Comparison of ENCODE assay signal across 31 cellular contexts in the genomic region with DNA sequence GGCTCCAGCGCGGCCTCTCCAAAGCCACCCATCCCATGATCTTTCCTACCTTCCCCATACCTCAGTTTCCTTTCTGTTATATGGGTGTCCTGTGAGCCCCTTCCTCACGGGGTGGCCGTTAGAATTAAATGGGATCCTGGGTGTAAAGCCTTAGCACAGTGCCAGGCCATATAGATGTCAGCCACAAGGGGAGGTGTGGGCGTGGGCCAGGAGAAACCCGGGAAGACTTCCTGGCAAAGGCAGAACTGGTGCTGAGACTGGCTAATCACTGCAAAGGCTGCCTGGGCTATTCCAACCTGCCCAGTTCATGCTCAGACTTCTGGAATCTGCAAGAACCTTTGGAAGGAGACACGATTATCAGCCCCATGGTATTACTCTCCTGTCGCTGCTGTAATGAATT. TPM values are rescaled to one million over a fixed set of nuclear protein-coding genes. Genes with fewer than 3 reads are reported as not detected.
DNase-seq lines count a peak whose midpoint lies in the region; ATAC-seq and TF ChIP-seq lines count a peak whose summit lies in the region.
"Had no signal": no experiment of that assay in that cellular context is flagged by ENCODE, and none has a peak within 500 bp of the region (broad histone marks: within the 10 kb centered on the region; RNA-seq: fewer than 3 reads in every experiment).

No MANE protein-coding gene starts in this region.

- TF ChIP-seq EP300 in SK-N-SH (IDR thresholded peaks at IDR 0.05; ENCODE audit: borderline replicate concordance in 1 of 2, low read depth in 1 of 2, low read length in 1 of 2): no peak

- H3K9ac ChIP-seq in DND-41 (ENCODE audit: low read depth, low read length) (no peak overlapping the region), NT2/D1 (ENCODE audit: insufficient read length, low read depth) (peak overlapping the region; percentile 34), mesenchymal stem cell (ENCODE audit: low read length) (no peak overlapping the region), SK-N-SH (no peak overlapping the region)
- H3K9ac ChIP-seq: KMS-11 had no signal

- no peak overlapping the region for H3K4me3 ChIP-seq in DND-41 (ENCODE audit: low read depth in 1 of 2, low read length in 2 of 2)
- H3K4me3 ChIP-seq in NT2/D1 (ENCODE audit: insufficient read length, low read depth): no peak overlapping the region
- no peak overlapping the region for H3K4me3 ChIP-seq in choroid plexus epithelial cell (ENCODE audit: low read depth, low read length)
- no peak overlapping the region for H3K4me3 ChIP-seq in mesenchymal stem cell (ENCODE audit: insufficient read depth in 1 of 2, low read depth in 1 of 2, low read length in 2 of 2)
- H3K4me3 ChIP-seq in SK-N-SH (ENCODE audit: low read depth in 2 of 2, low read length in 1 of 2): no peak overlapping the region
- H3K4me3 ChIP-seq: esophagus muscularis mucosa, lung, Peyer's patch, upper lobe of left lung had no signal

- peak overlapping the region; percentile 10 for H2AK5ac ChIP-seq in mesenchymal stem cell (ENCODE audit: low read length, severe bottlenecking)

- no peak overlapping the region for H3K4me2 ChIP-seq in DND-41 (ENCODE audit: insufficient read depth, low read length)
- no peak overlapping the region for H3K4me2 ChIP-seq in mesenchymal stem cell (ENCODE audit: low read length, poor library complexity, severe bottlenecking)
- no peak overlapping the region for H3K4me2 ChIP-seq in SK-N-SH
- H3K4me2 ChIP-seq: KMS-11 had no signal

- TF ChIP-seq RAD21 in SK-N-SH (IDR thresholded peaks at IDR 0.05; ENCODE audit: low read length): no peak

- H3K14ac ChIP-seq in mesenchymal stem cell (ENCODE audit: low read length in 2 of 2): no peak overlapping the region

- H3K4me1 ChIP-seq in DND-41 (ENCODE audit: insufficient read depth, low read length) (0 out of 2 replicates have a peak, but pooled peaks cover 8% of the 10 kb centered on the region), NT2/D1 (ENCODE audit: insufficient read depth, insufficient read length) (peaks cover 21% of the 10 kb centered on the region), mesenchymal stem cell (ENCODE audit: control insufficient read depth, insufficient read depth, low read depth, low read length) (peaks cover 8% of the 10 kb centered on the region), SK-N-SH (ENCODE audit: control insufficient read depth in 1 of 2, insufficient read depth in 2 of 2, low read depth in 1 of 2, low read length in 1 of 2) (peaks cover 0 to 11% of the 10 kb centered on the region in 2 experiments; a peak in 1 of 4 replicates)

- peaks cover 3% of the 10 kb centered on the region for H3K9me3 Mint-ChIP-seq in progenitor cell of endocrine pancreas (ENCODE audit: low read depth)

- TF ChIP-seq CTCF in DND-41 (IDR thresholded peaks at IDR 0.05; ENCODE audit: borderline replicate concordance, extremely low read depth, low read length, poor library complexity, severe bottlenecking) (peak; percentile 4), choroid plexus epithelial cell (conservative IDR thresholded peaks at IDR 0.05; ENCODE audit: low read depth, low read length) (peak; percentile 18), progenitor cell of endocrine pancreas (IDR thresholded peaks at IDR 0.05; ENCODE audit: unreplicated experiment) (no peak), SK-N-SH (IDR thresholded peaks at IDR 0.05) (no peak)

- H3K4ac ChIP-seq in mesenchymal stem cell (ENCODE audit: low read depth in 1 of 2, low read length in 2 of 2): no peak overlapping the region

- CTCF ChIA-PET in SK-N-SH (lab: Yijun Ruan, JAX): no interaction called here

- H3K27ac ChIP-seq in DND-41 (ENCODE audit: low read length) (no peak overlapping the region), mesenchymal stem cell (ENCODE audit: low read length, poor library complexity, severe bottlenecking) (no peak overlapping the region), SK-N-SH (ENCODE audit: low read depth in 2 of 2, low read length in 1 of 2) (no peak overlapping the region)
- H3K27ac ChIP-seq: esophagus muscularis mucosa, KMS-11, Peyer's patch, upper lobe of left lung had no signal

- H3K36me3 Mint-ChIP-seq in progenitor cell of endocrine pancreas (ENCODE audit: insufficient read depth): no peaks in the 10 kb centered on the region
- H3K36me3 Mint-ChIP-seq: activated naive CD8-positive, alpha-beta T cell treated with anti-CD3 and anti-CD28 coated beads for 36 hours; natural killer cell treated with Interleukin-12 subunit alpha and Interleukin-12 subunit beta and Interleukin-15 and Interleukin-18, amount 100 ng/mL, for 72 hours; stimulated activated effector memory CD8-positive, alpha-beta T cell treated with anti-CD3 and anti-CD28 coated beads, Interleukin-12 subunit alpha, Interleukin-12 subunit beta, amount 100 ng/mL, for 72 hours had no signal

- H3K23ac ChIP-seq in mesenchymal stem cell (ENCODE audit: low read length in 2 of 2): no peak overlapping the region

- no peaks in the 10 kb centered on the region for H4K20me1 ChIP-seq in DND-41 (ENCODE audit: insufficient read depth, low read length)
- no peaks in the 10 kb centered on the region for H4K20me1 ChIP-seq in SK-N-SH (ENCODE audit: insufficient read depth)

- H4K8ac ChIP-seq in mesenchymal stem cell (ENCODE audit: low read length): no peak overlapping the region

- DNase-seq in DND-41 (no peak), NT2/D1 (ENCODE audit: low read depth, low spot score) (no peak), choroid plexus epithelial cell (ENCODE audit: low read depth) (no peak), mesenchymal stem cell (no peak), progenitor cell of endocrine pancreas (ENCODE audit: low spot score, unreplicated experiment) (no peak), NCI-H446 treated with DMSO at 0.1 percent for 48 hours (lab: John Stamatoyannopoulos, UW) (no peak), SK-N-SH (no peak)
- DNase-seq: activated CD4-positive, alpha-beta T cell treated with anti-CD3 and anti-CD28 coated beads for 4 hours; activated CD8-positive, alpha-beta T cell treated with anti-CD3 and anti-CD28 coated beads, Interleukin-2, amount 10 ng/mL, durations not matched to agents 7 days and 5 days; activated effector memory CD4-positive, alpha-beta T cell treated with Interleukin-2 at 50 U/mL for 16 hours; activated naive CD8-positive, alpha-beta T cell treated with anti-CD3 and anti-CD28 coated beads for 36 hours; activated T-cell treated with anti-CD3 and anti-CD28 coated beads for 4 hours; aorta; C1 segment of cervical spinal cord; foreskin melanocyte; GDM1; HFFc6; kidney glomerular epithelial cell; NCI-H1417 treated with DMSO at 0.1 percent for 48 hours; NCI-H2081; NCI-H226; Peyer's patch; SIG-M5 had no signal

- H3K36me3 ChIP-seq in DND-41 (ENCODE audit: insufficient read depth, low read length) (no peaks in the 10 kb centered on the region), NT2/D1 (ENCODE audit: insufficient read depth, insufficient read length, low read length) (no peaks in the 10 kb centered on the region), mesenchymal stem cell (ENCODE audit: control insufficient read depth in 1 of 2, insufficient read depth in 2 of 2, low read depth in 1 of 2, low read length in 2 of 2) (peaks cover 0 to 5% of the 10 kb centered on the region in 2 experiments), SK-N-SH (replicated peaks in 1 of 2; ENCODE audit: control insufficient read depth in 1 of 2, insufficient read depth in 2 of 2, low read length in 1 of 2) (no peaks in the 10 kb centered on the region)
- H3K36me3 ChIP-seq: esophagus muscularis mucosa, Peyer's patch, upper lobe of left lung had no signal

- POLR2A ChIA-PET in SK-N-SH (lab: Yijun Ruan, JAX): no interaction called here

- WGBS in mesenchymal stem cell: 93% methylated on average over 7 of the region's 8 CpGs
- WGBS in SK-N-SH (ENCODE audit: low lambda C conversion rate): 89% methylated on average over 8 of the region's 8 CpGs

- no peaks in the 10 kb centered on the region for H3F3A ChIP-seq in SK-N-SH (replicated peaks; ENCODE audit: insufficient read depth)

- H2BK5ac ChIP-seq in mesenchymal stem cell (ENCODE audit: low read depth, low read length, poor library complexity, severe bottlenecking): no peak overlapping the region

- H2BK120ac ChIP-seq in mesenchymal stem cell (ENCODE audit: low read depth, low read length): no peak overlapping the region

- no peak overlapping the region for H2BK15ac ChIP-seq in mesenchymal stem cell (ENCODE audit: low read depth, poor library complexity, severe bottlenecking)

- H3K27me3 Mint-ChIP-seq in progenitor cell of endocrine pancreas: peaks cover 5% of the 10 kb centered on the region
- H3K27me3 Mint-ChIP-seq: activated naive CD8-positive, alpha-beta T cell treated with anti-CD3 and anti-CD28 coated beads for 36 hours had no signal

- no peak overlapping the region for H3K18ac ChIP-seq in mesenchymal stem cell (ENCODE audit: low read depth in 1 of 2, low read length in 2 of 2)

- H3K9me3 ChIP-seq in DND-41 (ENCODE audit: insufficient read depth, low read length, severe bottlenecking) (no peaks in the 10 kb centered on the region), NT2/D1 (ENCODE audit: insufficient read depth, low read length) (peaks cover 23% of the 10 kb centered on the region; the same call in 1 of the 2 replicates), mesenchymal stem cell (ENCODE audit: control insufficient read depth, low read length) (peaks cover 32% of the 10 kb centered on the region), SK-N-SH (no peaks in the 10 kb centered on the region)

- no peak overlapping the region for H2BK12ac ChIP-seq in mesenchymal stem cell (ENCODE audit: low read length in 2 of 2)

- H3K79me1 ChIP-seq in mesenchymal stem cell (replicated peaks; ENCODE audit: low read length, poor library complexity, severe bottlenecking): no peaks in the 10 kb centered on the region

- H3K27ac Mint-ChIP-seq in progenitor cell of endocrine pancreas: no peak overlapping the region
- H3K27ac Mint-ChIP-seq: activated CD8-positive, alpha-beta T cell treated with anti-CD3 and anti-CD28 coated beads, Interleukin-2, amount 10 ng/mL, durations not matched to agents 7 days and 5 days; activated naive CD8-positive, alpha-beta T cell treated with anti-CD3 and anti-CD28 coated beads for 36 hours; dendritic cell treated with granulocyte-macrophage colony-stimulating factor and Interleukin-4, amounts not matched to agents 40 ng/mL and 50 ng/mL, for 4 days; HFFc6; natural killer cell treated with Interleukin-12 subunit alpha and Interleukin-12 subunit beta and Interleukin-15 and Interleukin-18, amount 100 ng/mL, for 72 hours; stimulated activated effector memory CD8-positive, alpha-beta T cell treated with anti-CD3 and anti-CD28 coated beads, Interleukin-12 subunit alpha, Interleukin-12 subunit beta, amount 100 ng/mL, for 72 hours had no signal

- H3K4me3 Mint-ChIP-seq in progenitor cell of endocrine pancreas (ENCODE audit: low read depth): no peak overlapping the region
- H3K4me3 Mint-ChIP-seq: activated CD8-positive, alpha-beta T cell treated with anti-CD3 and anti-CD28 coated beads, Interleukin-2, amount 10 ng/mL, durations not matched to agents 7 days and 5 days; activated naive CD8-positive, alpha-beta T cell treated with anti-CD3 and anti-CD28 coated beads for 36 hours; dendritic cell treated with granulocyte-macrophage colony-stimulating factor and Interleukin-4, amounts not matched to agents 40 ng/mL and 50 ng/mL, for 4 days; HFFc6; natural killer cell treated with Interleukin-12 subunit alpha and Interleukin-12 subunit beta and Interleukin-15 and Interleukin-18, amount 100 ng/mL, for 72 hours; stimulated activated effector memory CD8-positive, alpha-beta T cell treated with anti-CD3 and anti-CD28 coated beads, Interleukin-12 subunit alpha, Interleukin-12 subunit beta, amount 100 ng/mL, for 72 hours had no signal

- H2AFZ ChIP-seq in DND-41 (ENCODE audit: low read depth, low read length) (no peak overlapping the region), mesenchymal stem cell (ENCODE audit: low read depth, low read length) (no peak overlapping the region), SK-N-SH (ENCODE audit: low read depth) (no peak overlapping the region)

- ATAC-seq in DND-41 (ENCODE audit: insufficient read depth, low read depth) (no peak), HG02970 (IDR thresholded peaks at IDR 0.05; ENCODE audit: low FRiP score, unreplicated experiment) (no peak)
- ATAC-seq: activated CD8-positive, alpha-beta T cell treated with anti-CD3 and anti-CD28 coated beads, Interleukin-2, amount 10 ng/mL, durations not matched to agents 7 days and 5 days; natural killer cell treated with Interleukin-12 subunit alpha and Interleukin-12 subunit beta and Interleukin-15 and Interleukin-18, amount 100 ng/mL, for 72 hours; stimulated activated effector memory CD8-positive, alpha-beta T cell treated with anti-CD3 and anti-CD28 coated beads, Interleukin-12 subunit alpha, Interleukin-12 subunit beta, amount 100 ng/mL, for 72 hours had no signal

- no peaks in the 10 kb centered on the region for H3K9me2 ChIP-seq in SK-N-SH

- H3K79me2 ChIP-seq in DND-41 (ENCODE audit: insufficient read depth, low read length) (no peaks in the 10 kb centered on the region), SK-N-SH (ENCODE audit: insufficient read depth) (no peaks in the 10 kb centered on the region)

- H3K27me3 ChIP-seq in DND-41 (ENCODE audit: insufficient read depth, low read length, poor library complexity) (no peaks in the 10 kb centered on the region), NT2/D1 (ENCODE audit: insufficient read depth, insufficient read length) (no peaks in the 10 kb centered on the region), mesenchymal stem cell (ENCODE audit: control insufficient read depth in 1 of 2, insufficient read depth in 1 of 2, low read length in 2 of 2) (peaks cover 0 to 7% of the 10 kb centered on the region in 2 experiments), SK-N-SH (ENCODE audit: insufficient read depth) (no peaks in the 10 kb centered on the region)
- H3K27me3 ChIP-seq: esophagus muscularis mucosa, Peyer's patch, upper lobe of left lung had no signal

- no peak overlapping the region for H4K91ac ChIP-seq in mesenchymal stem cell (ENCODE audit: low read length)

- H3K4me1 Mint-ChIP-seq in progenitor cell of endocrine pancreas (ENCODE audit: low read depth): peaks cover 12% of the 10 kb centered on the region
- H3K4me1 Mint-ChIP-seq: stimulated activated effector memory CD8-positive, alpha-beta T cell treated with anti-CD3 and anti-CD28 coated beads, Interleukin-12 subunit alpha, Interleukin-12 subunit beta, amount 100 ng/mL, for 72 hours had no signal

RNA-seq across cellular contexts. Expression of a gene that starts 11.0 kb away (rescaled TPM):
- 120 TPM for polyA plus RNA-seq in mesenchymal stem cell (2013, experiment 1 of 2)
- 113 TPM for polyA plus RNA-seq in mesenchymal stem cell (2013, experiment 2 of 2)
- total RNA-seq in progenitor cell of endocrine pancreas: 218 and 251 TPM in 2 replicates
- polyA plus RNA-seq in SK-N-SH (2012; rRNA removed): 9.1 and 19.0 TPM in 2 replicates
- 14.3 and 16.0 TPM in 2 replicates for polyA plus RNA-seq in SK-N-SH (2012; cell fraction: cytosol; rRNA removed)
- polyA plus RNA-seq in SK-N-SH (2012; cell fraction: nucleus; rRNA removed): 61.3 and 99.7 TPM in 2 replicates

Comparison
In these comparisons a context has a peak if more than half of its experiments do, and no peak if none do; other contexts are left out.
1. CTCF ChIP-seq: peak in DND-41 (single experiment) and choroid plexus epithelial cell (single experiment); none in progenitor cell of endocrine pancreas (single experiment) and SK-N-SH (single experiment).